28 cellular contexts compared by ENCODE assay signal in genomic region chr13:35496761-35497386, GRCh38. TPM values are rescaled to one million over a fixed set of nuclear protein-coding genes. Genes with fewer than 3 reads are reported as not detected.
DNase-seq lines count a peak whose midpoint lies in the region; ATAC-seq and TF ChIP-seq lines count a peak whose summit lies in the region.
"Had no signal": no experiment of that assay in that cellular context is flagged by ENCODE, and none has a peak within 500 bp of the region (broad histone marks: within the 10 kb centered on the region; RNA-seq: fewer than 3 reads in every experiment).

No MANE protein-coding gene starts in this region.

- no peak overlapping the region for H3K4me3 Mint-ChIP-seq in WTC11
- H3K4me3 Mint-ChIP-seq: activated naive CD4-positive, alpha-beta T cell treated with anti-CD3 and anti-CD28 coated beads for 36 hours; activated T-helper 1 cell treated with anti-CD3 and anti-CD28 coated beads, Interleukin-12 subunit alpha, Interleukin-12 subunit beta, Interleukin-2, Interleukin-4 antibody, amounts not matched to agents 30 ng/mL and 10 ng/mL and 1 ng/mL, durations not matched to agents 14 hours and 24 hours and 36 hours; nephron had no signal

- POLR2A ChIA-PET in WTC11 (lab: Charles Lee): interaction anchor here (0.7 kb wide), 1 partner anchor 16 kb away, joined by 5 read pairs; no protein-coding TSS in a partner anchor

- H3K9me3 Mint-ChIP-seq in WTC11: no peaks in the 10 kb centered on the region
- H3K9me3 Mint-ChIP-seq: activated T-helper 1 cell treated with anti-CD3 and anti-CD28 coated beads, Interleukin-12 subunit alpha, Interleukin-12 subunit beta, Interleukin-2, Interleukin-4 antibody, amounts not matched to agents 30 ng/mL and 10 ng/mL and 1 ng/mL, durations not matched to agents 14 hours and 24 hours and 36 hours had no signal

- no peak for ATAC-seq in WTC11
- no peak for ATAC-seq in omental fat pad (ENCODE audit: low FRiP score)
- ATAC-seq: activated CD4-positive, CD25-positive, alpha-beta regulatory T cell treated with anti-CD3 and anti-CD28 coated beads, Interleukin-2, amount 50 U/mL, for 24 hours; heart left ventricle had no signal

- peak; percentile 77 to 83 for DNase-seq in AML-193 (lab: John Stamatoyannopoulos, UW)
- peak; percentile 13 to 38 for DNase-seq in Kasumi-1 (lab: John Stamatoyannopoulos, UW)
- DNase-seq in SKM-1 (lab: John Stamatoyannopoulos, UW; ENCODE audit: unreplicated experiment): peak; percentile 79
- DNase-seq in fibroblast of pulmonary artery (ENCODE audit: low read depth): peak; percentile 39
- DNase-seq in WTC11 (ENCODE audit: low spot score): no peak
- no peak for DNase-seq in NK-92 (lab: John Stamatoyannopoulos, UW; ENCODE audit: unreplicated experiment)
- DNase-seq in NCI-H69 (lab: John Stamatoyannopoulos, UW): no peak
- DNase-seq in omental fat pad (ENCODE audit: low spot score): no peak
- DNase-seq: ACHN; activated CD4-positive, alpha-beta T cell treated with anti-CD3 and anti-CD28 coated beads, Interleukin-2, amount 50 U/mL, for 48 hours; activated naive CD4-positive, alpha-beta T cell treated with anti-CD3 and anti-CD28 coated beads for 36 hours; amygdala; C1 segment of cervical spinal cord; Caco-2; GDM1; HCEC 1CT; heart left ventricle; kidney glomerular epithelial cell; lower lobe of right lung; NCI-H2029 treated with DMSO at 0.1 percent for 48 hours; NCI-H748 treated with DMSO at 0.1 percent for 48 hours; spleen; SW 1271 had no signal

- CTCF ChIA-PET in WTC11 (lab: Charles Lee): no interaction called here

- no peak overlapping the region for H3K4me3 ChIP-seq in fibroblast of pulmonary artery (replicated peaks; ENCODE audit: low read depth, low read length)
- H3K4me3 ChIP-seq: heart left ventricle, lower lobe of right lung, spleen, tibial nerve had no signal

- no peaks in the 10 kb centered on the region for H3K27me3 Mint-ChIP-seq in WTC11 (ENCODE audit: low read depth)

- no peaks in the 10 kb centered on the region for H3K36me3 Mint-ChIP-seq in WTC11

- H3K27ac Mint-ChIP-seq in WTC11: no peak overlapping the region
- H3K27ac Mint-ChIP-seq: activated naive CD4-positive, alpha-beta T cell treated with anti-CD3 and anti-CD28 coated beads for 36 hours; activated T-helper 1 cell treated with anti-CD3 and anti-CD28 coated beads, Interleukin-12 subunit alpha, Interleukin-12 subunit beta, Interleukin-2, Interleukin-4 antibody, amounts not matched to agents 30 ng/mL and 10 ng/mL and 1 ng/mL, durations not matched to agents 14 hours and 24 hours and 36 hours; nephron had no signal

- peaks cover 5% of the 10 kb centered on the region; the same call in 1 of the 2 replicates for H3K4me1 Mint-ChIP-seq in WTC11
- H3K4me1 Mint-ChIP-seq: nephron had no signal

- TF ChIP-seq CTCF in fibroblast of pulmonary artery (IDR thresholded peaks at IDR 0.05; ENCODE audit: low read length, missing control alignments): no peak
- no peak for TF ChIP-seq CTCF in WTC11 (IDR thresholded peaks at IDR 0.05)
- no peak for TF ChIP-seq CTCF in omental fat pad (IDR thresholded peaks at IDR 0.05)

TF ChIP-seq in WTC11, 78 proteins besides CTCF, POLR2A, EP300 and RAD21:
- TF ChIP-seq MYBL2 (CRISPR knock-in tag; IDR thresholded peaks at IDR 0.05) (no peak), ATF1 (CRISPR knock-in tag; IDR thresholded peaks at IDR 0.05) (no peak), CREB1 (CRISPR knock-in tag; IDR thresholded peaks at IDR 0.05) (no peak), MXD4 (CRISPR knock-in tag; IDR thresholded peaks at IDR 0.05; ENCODE audit: borderline replicate concordance) (no peak), NR1H2 (CRISPR knock-in tag; IDR thresholded peaks at IDR 0.05) (no peak)
TF ChIP-seq in WTC11: peak in this region for 0.

RNA-seq across cellular contexts. Expression of gene MAB21L1, which starts 20.4 kb away (rescaled TPM):
- 0.07 to 0.30 TPM (median 0.15 TPM) in 3 replicates for total RNA-seq in WTC11 (2021)
- 1 to 10 TPM in 1 of 4 donors, under 1 TPM in 2, not detected in 1; 0.31 to 2.0 (median 0.37) TPM for total RNA-seq in omental fat pad
- total RNA-seq: activated naive CD4-positive, alpha-beta T cell treated with anti-CD3 and anti-CD28 coated beads for 36 hours; activated T-helper 1 cell treated with anti-CD3 and anti-CD28 coated beads, Interleukin-12 subunit alpha, Interleukin-12 subunit beta, Interleukin-2, Interleukin-4 antibody, amounts not matched to agents 30 ng/mL and 10 ng/mL and 1 ng/mL, durations not matched to agents 14 hours and 24 hours and 36 hours; Caco-2; mononuclear cell had no signal

Comparison
In these comparisons a context has a peak if more than half of its experiments do, and no peak if none do; other contexts are left out.
1. DNase-seq: peak in AML-193 (2 of 2), Kasumi-1 (2 of 2), SKM-1 (single experiment) and fibroblast of pulmonary artery (single experiment); none in WTC11 (single experiment), NK-92 (single experiment), NCI-H69 (single experiment) and omental fat pad (single experiment).